In the genomic region with DNA sequence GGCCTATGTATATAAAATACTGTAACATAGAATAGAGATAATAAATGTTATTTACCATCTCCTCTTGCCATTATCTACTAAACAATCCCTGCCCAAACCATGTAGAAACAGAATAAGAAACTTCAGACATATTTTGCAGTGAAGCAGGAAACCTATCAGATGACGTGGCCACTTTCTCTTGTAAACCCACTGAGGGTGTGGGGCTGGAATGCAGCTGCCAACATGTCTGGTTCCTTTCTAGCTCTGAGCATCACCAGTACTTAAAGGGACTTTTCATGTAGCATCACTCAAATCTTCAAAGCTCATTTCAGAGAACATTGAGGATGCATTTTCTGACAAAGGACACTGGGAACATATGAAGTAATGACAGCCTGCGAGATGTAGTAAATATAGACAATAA, we compare ENCODE assay signal across 10 cellular contexts.
DNase-seq lines count a peak whose midpoint lies in the region; ATAC-seq, FAIRE-seq and TF ChIP-seq lines count a peak whose summit lies in the region.
"Had no signal": no experiment of that assay in that cellular context is flagged by ENCODE, and none has a peak within 500 bp of the region (broad histone marks: within the 10 kb centered on the region; RNA-seq: fewer than 3 reads in every experiment).

No MANE protein-coding gene starts in this region.

- no peak overlapping the region for H3K4me3 Mint-ChIP-seq in endothelial cell (ENCODE audit: unreplicated experiment)
- H3K4me3 Mint-ChIP-seq in CD8-positive, alpha-beta memory T cell, result no peak overlapping the region

- H3K27me3 Mint-ChIP-seq in endothelial cell (ENCODE audit: unreplicated experiment), result no peaks in the 10 kb centered on the region
- H3K27me3 Mint-ChIP-seq in CD8-positive, alpha-beta memory T cell, result peaks cover 53 to 73% of the 10 kb centered on the region in 2 donors

- TF ChIP-seq CTCF in AG09309 (IDR thresholded peaks at IDR 0.05; ENCODE audit: control insufficient read depth, insufficient read depth, low read depth, low read length, missing control alignments), result no peak
- no peak for TF ChIP-seq CTCF in bronchial epithelial cell (IDR thresholded peaks at IDR 0.05; ENCODE audit: insufficient read depth, low read length, severe bottlenecking)
- TF ChIP-seq CTCF in endothelial cell (IDR thresholded peaks at IDR 0.05; ENCODE audit: unreplicated experiment), result no peak

- no peaks in the 10 kb centered on the region for H3K4me1 ChIP-seq in CD8-positive, alpha-beta memory T cell (ENCODE audit: insufficient read depth, low read length)

- POLR2A ChIA-PET in CD8-positive, alpha-beta memory T cell (lab: Charles Lee), result no interaction called here

- peak; percentile 84 for ATAC-seq in GM18868 (IDR thresholded peaks at IDR 0.05; ENCODE audit: unreplicated experiment)
- peak; percentile 41 for ATAC-seq in HG03520 (IDR thresholded peaks at IDR 0.05; ENCODE audit: unreplicated experiment)

- H3K36me3 Mint-ChIP-seq in endothelial cell (ENCODE audit: low read depth, unreplicated experiment), result no peaks in the 10 kb centered on the region
- H3K36me3 Mint-ChIP-seq in CD8-positive, alpha-beta memory T cell, result peaks cover 0 to 11% (median 0%) of the 10 kb centered on the region in 3 donors

- no peaks in the 10 kb centered on the region for H3K36me3 ChIP-seq in bronchial epithelial cell (ENCODE audit: control insufficient read depth, insufficient read depth, low read length)
- no peaks in the 10 kb centered on the region for H3K36me3 ChIP-seq in CD8-positive, alpha-beta memory T cell (ENCODE audit: insufficient read depth, low read length)

- H3K4me1 Mint-ChIP-seq in endothelial cell (ENCODE audit: unreplicated experiment), result peaks cover 3% of the 10 kb centered on the region
- H3K4me1 Mint-ChIP-seq in CD8-positive, alpha-beta memory T cell, result peaks cover 0 to 17% (median 5%) of the 10 kb centered on the region in 3 donors

- no peak for FAIRE-seq in bronchial epithelial cell (lab: Jason Lieb, UNC)

- no peaks in the 10 kb centered on the region for H3K9me3 Mint-ChIP-seq in endothelial cell (ENCODE audit: unreplicated experiment)
- peaks cover 10 to 20% (median 17%) of the 10 kb centered on the region in 5 donors for H3K9me3 Mint-ChIP-seq in CD8-positive, alpha-beta memory T cell

- no peaks in the 10 kb centered on the region for H3K27me3 ChIP-seq in bronchial epithelial cell (ENCODE audit: control insufficient read depth, insufficient read depth, low read length)
- peaks cover 16% of the 10 kb centered on the region for H3K27me3 ChIP-seq in CD8-positive, alpha-beta memory T cell (ENCODE audit: insufficient read depth, low read length, poor library complexity, severe bottlenecking)

- H3K27ac Mint-ChIP-seq in endothelial cell (ENCODE audit: unreplicated experiment), result no peak overlapping the region
- H3K27ac Mint-ChIP-seq in CD8-positive, alpha-beta memory T cell, result peak overlapping the region in 1 of 8 donors; percentile 36
- H3K27ac Mint-ChIP-seq: activated T-helper 2 cell treated with anti-CD3 and anti-CD28 coated beads, Interferon-gamma antibody, Interleukin-2, Interleukin-4, amounts not matched to agents 10 μg/mL and 5 μg/mL and 100 μg/mL, durations not matched to agents 14 hours and 24 hours and 36 hours had no signal

- no peaks in the 10 kb centered on the region for H3K9me3 ChIP-seq in CD8-positive, alpha-beta memory T cell (ENCODE audit: low read length)

- CTCF ChIA-PET in CD8-positive, alpha-beta memory T cell (lab: Charles Lee), result no interaction called here

- H3K27ac ChIP-seq in CD8-positive, alpha-beta memory T cell (ENCODE audit: low read depth, low read length), result no peak overlapping the region

- H3K4me3 ChIP-seq in AG09309 (ENCODE audit: control insufficient read depth, low read depth, low read length) (no peak overlapping the region), bronchial epithelial cell (ENCODE audit: low read depth, low read length) (no peak overlapping the region)
- no peak overlapping the region for H3K4me3 ChIP-seq in CD8-positive, alpha-beta memory T cell (ENCODE audit: low read length)

- DNase-seq in AG09309 (ENCODE audit: low read depth) (peak; percentile 23), bronchial epithelial cell (ENCODE audit: low read depth) (peak; percentile 48), endothelial cell (ENCODE audit: low spot score) (no peak), NCI-H526 (lab: John Stamatoyannopoulos, UW) (no peak), Kasumi-1 (lab: John Stamatoyannopoulos, UW) (no peak)
- no peak for DNase-seq in CD8-positive, alpha-beta memory T cell
- DNase-seq: NCI-H2107 had no signal

Comparison
In these comparisons a context has a peak if more than half of its experiments do, and no peak if none do; other contexts are left out.
1. DNase-seq: peak in AG09309 (single experiment) and bronchial epithelial cell (single experiment); none in endothelial cell (single experiment), CD8-positive, alpha-beta memory T cell (0 of 5), NCI-H526 (0 of 2) and Kasumi-1 (0 of 2).